Comparison of ENCODE assay signal across 18 cellular contexts in the genomic region with DNA sequence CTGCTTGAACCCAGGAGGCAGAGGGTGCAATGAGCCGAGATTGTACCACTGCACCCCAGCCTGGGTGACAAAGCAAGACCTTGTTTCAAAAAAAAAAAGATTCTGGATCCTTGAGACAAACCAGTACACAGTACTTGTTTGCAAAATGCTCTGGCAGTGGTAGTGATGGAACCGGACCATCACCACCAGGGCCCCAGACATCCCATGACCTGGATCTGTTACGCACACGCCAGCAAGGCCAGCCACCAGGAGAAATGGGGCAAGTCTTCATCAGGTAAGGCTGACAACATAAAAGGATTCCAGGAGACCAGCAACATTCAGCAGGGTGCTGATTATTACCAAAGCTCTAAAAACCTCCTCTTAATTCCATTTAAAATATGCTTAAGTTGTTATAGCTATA. TPM values are rescaled to one million over a fixed set of nuclear protein-coding genes. Genes with fewer than 3 reads are reported as not detected.
DNase-seq lines count a peak whose midpoint lies in the region; ATAC-seq, FAIRE-seq and TF ChIP-seq lines count a peak whose summit lies in the region.
"Had no signal": no experiment of that assay in that cellular context is flagged by ENCODE, and none has a peak within 500 bp of the region (broad histone marks: within the 10 kb centered on the region; RNA-seq: fewer than 3 reads in every experiment).

No MANE protein-coding gene starts in this region.

- WGBS in HepG2 (ENCODE audit: low lambda C conversion rate): 97% methylated on average over 4 of the region's 4 CpGs
- 89 to 94% (median 91%) methylated on average over 4 of the region's 4 CpGs for WGBS in stomach, 5 donors

- H3K79me2 ChIP-seq in PC-9 (ENCODE audit: low read depth): peaks cover 85% of the 10 kb centered on the region
- H3K79me2 ChIP-seq in HepG2 (ENCODE audit: insufficient read depth, low read length): peaks cover 87% of the 10 kb centered on the region

- H4K20me1 ChIP-seq in PC-9 (ENCODE audit: insufficient read depth): no peaks in the 10 kb centered on the region
- H4K20me1 ChIP-seq in HepG2 (ENCODE audit: insufficient read depth, low read length): peaks cover 6% of the 10 kb centered on the region; the same call in 1 of the 2 replicates

- H3K36me3 Mint-ChIP-seq in CD14-positive monocyte (peaks cover 11 to 19% of the 10 kb centered on the region in 2 donors), WTC11 (no peaks in the 10 kb centered on the region)
- no peaks in the 10 kb centered on the region for H3K36me3 Mint-ChIP-seq in CD8-positive, alpha-beta T cell
- H3K36me3 Mint-ChIP-seq: CD4-positive, alpha-beta memory T cell had no signal

- H3K27ac Mint-ChIP-seq in CD14-positive monocyte: peak overlapping the region in 6 of 7 donors; percentile 41 to 98 (median 93)
- H3K27ac Mint-ChIP-seq in WTC11: no peak overlapping the region
- no peak overlapping the region for H3K27ac Mint-ChIP-seq in CD8-positive, alpha-beta T cell
- H3K27ac Mint-ChIP-seq: B cell had no signal

- in situ Hi-C loops in HepG2 (cut with HindIII; ENCODE audit: extremely low pct_ligation_motif_present, low pct_unique_long_range_greater_than_20kb): no loop called here

- TF ChIP-seq RAD21 in HepG2 (CRISPR knock-in tag; IDR thresholded peaks at IDR 0.05): no peak

- POLR2A ChIA-PET in PC-9 (lab: Charles Lee; ENCODE audit: unreplicated experiment) (no interaction called here), HepG2 (lab: Yijun Ruan, JAX) (interaction anchor here (0.6 to 3.3 kb wide), 3 partner anchors 35 to 53 kb away, joined by 3 to 29 read pairs (median 18); partner anchors contain the start of gene TBC1D8), WTC11 (lab: Charles Lee) (no interaction called here)
- POLR2A ChIA-PET in CD8-positive, alpha-beta T cell (lab: Charles Lee): no interaction called here

- H3K4me1 ChIP-seq in PC-9 (replicated peaks; ENCODE audit: insufficient read depth) (peaks cover 92% of the 10 kb centered on the region), HepG2 (ENCODE audit: insufficient read depth, low read length) (peaks cover 97% of the 10 kb centered on the region), stomach (peaks cover 86 to 100% (median 94%) of the 10 kb centered on the region in 4 donors)
- no peaks in the 10 kb centered on the region for H3K4me1 ChIP-seq in CD8-positive, alpha-beta T cell (ENCODE audit: insufficient read depth, low read length)

- H2AFZ ChIP-seq in PC-9 (no peak overlapping the region), HepG2 (ENCODE audit: low read length) (no peak overlapping the region)

- H3K9me2 ChIP-seq in PC-9 (ENCODE audit: insufficient read depth): no peaks in the 10 kb centered on the region

- ATAC-seq in HepG2: no peak
- no peak for ATAC-seq in WTC11
- ATAC-seq in CD8-positive, alpha-beta T cell: no peak
- ATAC-seq: SK-N-SH treated with all-trans-retinoic acid at 6 μM for 48 hours had no signal

- H3K4me2 ChIP-seq in PC-9 (no peak overlapping the region), HepG2 (ENCODE audit: low read depth, low read length) (no peak overlapping the region)

- BruUV-seq in PC-9 (replicated peaks; lab: Mats Ljungman, UMichigan) (no TSS peak), HepG2 (replicated peaks; lab: Mats Ljungman, UMichigan) (no TSS peak)

- H3K4me3 Mint-ChIP-seq in CD14-positive monocyte (no peak overlapping the region), WTC11 (no peak overlapping the region)
- no peak overlapping the region for H3K4me3 Mint-ChIP-seq in CD8-positive, alpha-beta T cell
- H3K4me3 Mint-ChIP-seq: B cell; CD4-positive, alpha-beta memory T cell had no signal

- peak overlapping the region; percentile 83 for H3K9ac ChIP-seq in HepG2 (ENCODE audit: insufficient read depth, low read depth, low read length)

- H3K4me1 Mint-ChIP-seq in CD14-positive monocyte (peaks cover 92% of the 10 kb centered on the region), WTC11 (peaks cover 66% of the 10 kb centered on the region)
- H3K4me1 Mint-ChIP-seq in CD8-positive, alpha-beta T cell (ENCODE audit: low read depth): no peaks in the 10 kb centered on the region

- FAIRE-seq in HepG2 (lab: Jason Lieb, UNC): no peak

- TF ChIP-seq CTCF in CD14-positive monocyte (IDR thresholded peaks at IDR 0.05) (no peak), PC-9 (conservative IDR thresholded peaks at IDR 0.05) (no peak), HepG2 (CRISPR knock-in tag; IDR thresholded peaks at IDR 0.05) (no peak), stomach (IDR thresholded peaks at IDR 0.05) (no peak), WTC11 (IDR thresholded peaks at IDR 0.05) (no peak), GM10266 (IDR thresholded peaks at IDR 0.05; ENCODE audit: control insufficient read depth, insufficient read depth, low read depth, missing control alignments) (no peak)
- TF ChIP-seq CTCF in CD8-positive, alpha-beta T cell (IDR thresholded peaks at IDR 0.05): no peak

- H3F3A ChIP-seq in PC-9 (ENCODE audit: insufficient read depth, low read depth): peaks cover 67% of the 10 kb centered on the region

- TF ChIP-seq EP300 in HepG2 (IDR thresholded peaks at IDR 0.05; ENCODE audit: low read depth in 2 of 2, low read length in 2 of 2) (no peak), HepG2 (CRISPR knock-in tag; IDR thresholded peaks at IDR 0.05; ENCODE audit: borderline replicate concordance) (no peak), stomach (IDR thresholded peaks at IDR 0.05) (no peak)

- H3K27me3 ChIP-seq in PC-9 (ENCODE audit: insufficient read depth, low read depth) (no peaks in the 10 kb centered on the region), HepG2 (ENCODE audit: control insufficient read depth in 1 of 2, insufficient read depth in 2 of 2, low read length in 2 of 2) (no peaks in the 10 kb centered on the region), stomach (no peaks in the 10 kb centered on the region)
- no peaks in the 10 kb centered on the region for H3K27me3 ChIP-seq in CD8-positive, alpha-beta T cell (ENCODE audit: insufficient read depth, low read length)

- H3K27me3 Mint-ChIP-seq in CD14-positive monocyte (ENCODE audit: low read depth in 3 of 3) (no peaks in the 10 kb centered on the region), WTC11 (ENCODE audit: low read depth) (no peaks in the 10 kb centered on the region)
- no peaks in the 10 kb centered on the region for H3K27me3 Mint-ChIP-seq in CD8-positive, alpha-beta T cell (ENCODE audit: low read depth)

- TF ChIP-seq POLR2A in HepG2 (IDR thresholded peaks at IDR 0.05; ENCODE audit: insufficient read depth in 1 of 2, low read depth in 2 of 2, low read length in 2 of 2): no peak
- no peak for TF ChIP-seq POLR2A in stomach (IDR thresholded peaks at IDR 0.05)

- H3K36me3 ChIP-seq in PC-9 (ENCODE audit: low read depth) (peaks cover 7% of the 10 kb centered on the region; the same call in 1 of the 2 replicates), HepG2 (replicated peaks in 1 of 2; ENCODE audit: control insufficient read depth in 1 of 2, insufficient read depth in 2 of 2, low read length in 2 of 2) (peaks cover 0 to 7% of the 10 kb centered on the region in 2 experiments; a peak in 2 of 5 replicates), stomach (no peaks in the 10 kb centered on the region)
- H3K36me3 ChIP-seq in CD8-positive, alpha-beta T cell (ENCODE audit: insufficient read depth, low read length): no peaks in the 10 kb centered on the region
- H3K36me3 ChIP-seq: HAP-1 had no signal

- intact Hi-C loops in CD14-positive monocyte (cut with micrococcal nuclease) (loop anchor here in 1 of 2 donors (5.0 to 10.0 kb wide), 2 partner anchors 37 to 79 kb away; partner anchors contain the start of gene TBC1D8), PC-9 (cut with micrococcal nuclease; ENCODE audit: unreplicated experiment) (no loop called here), HepG2 (cut with micrococcal nuclease; ENCODE audit: unreplicated experiment) (no loop called here), stomach (cut with DNase I; ENCODE audit: low total_unique reads) (no loop called here)
- intact Hi-C loops in CD8-positive, alpha-beta T cell (cut with DNase I, micrococcal nuclease): no loop called here

- CTCF ChIA-PET in PC-9 (lab: Charles Lee) (no interaction called here), HepG2 (lab: Yijun Ruan, JAX; ENCODE audit: low intra/inter-chr PET ratio, low total read pairs) (no interaction called here), WTC11 (lab: Charles Lee) (interaction anchor here (1.9 kb wide), 1 partner anchor 73 kb away, joined by 5 read pairs; no protein-coding TSS in a partner anchor)
- CTCF ChIA-PET in CD8-positive, alpha-beta T cell (lab: Charles Lee): no interaction called here

- H3K4me3 ChIP-seq in PC-9 (no peak overlapping the region), HepG2 (replicated peaks in 1 of 3; ENCODE audit: insufficient read depth in 1 of 3, low read depth in 2 of 3, low read length in 3 of 3) (no peak overlapping the region), stomach (no peak overlapping the region)
- H3K4me3 ChIP-seq in CD8-positive, alpha-beta T cell (ENCODE audit: low read depth, low read length): no peak overlapping the region
- H3K4me3 ChIP-seq: HAP-1 had no signal

- H3K27ac ChIP-seq in PC-9 (peak overlapping the region; percentile 88), HepG2 (ENCODE audit: extremely low read length, insufficient read depth, low read length) (peak overlapping the region; percentile 100), stomach (peak overlapping the region; percentile 63 to 93 (median 84))
- no peak overlapping the region for H3K27ac ChIP-seq in CD8-positive, alpha-beta T cell (ENCODE audit: low read depth, low read length)

- H3K9me3 ChIP-seq in PC-9 (ENCODE audit: insufficient read depth, low read depth): no peaks in the 10 kb centered on the region
- no peaks in the 10 kb centered on the region for H3K9me3 ChIP-seq in HepG2 (ENCODE audit: low read length)
- H3K9me3 ChIP-seq in stomach: no peaks in the 10 kb centered on the region
- no peaks in the 10 kb centered on the region for H3K9me3 ChIP-seq in CD8-positive, alpha-beta T cell (ENCODE audit: low read length)
- H3K9me3 ChIP-seq: HAP-1 had no signal

- no peaks in the 10 kb centered on the region for H3K9me3 Mint-ChIP-seq in CD14-positive monocyte
- H3K9me3 Mint-ChIP-seq in WTC11: no peaks in the 10 kb centered on the region
- no peaks in the 10 kb centered on the region for H3K9me3 Mint-ChIP-seq in CD8-positive, alpha-beta T cell

- no peak for DNase-seq in CD14-positive monocyte (ENCODE audit: low spot score)
- no peak for DNase-seq in PC-9
- no peak for DNase-seq in HepG2 (ENCODE audit: low spot score)
- DNase-seq in stomach: no peak
- no peak for DNase-seq in WTC11 (ENCODE audit: low spot score)
- DNase-seq in GM10266 (ENCODE audit: extremely low spot score): no peak
- no peak for DNase-seq in CD8-positive, alpha-beta T cell
- DNase-seq: CD4-positive, alpha-beta memory T cell; DMS79; NCI-H1105 treated with DMSO at 0.1 percent for 48 hours; NCI-H187; NCI-H226; NCI-H526; NK-92 treated with Interleukin-12 subunit alpha and Interleukin-12 subunit beta, amount 100 ng/mL, for 24 hours; SHP77 treated with DMSO at 0.1 percent for 48 hours had no signal

RNA-seq across cellular contexts. Expression of gene TBC1D8, which starts 35.5 kb away (rescaled TPM):
- polyA plus RNA-seq in CD14-positive monocyte (10 to 100 TPM; 16.1 to 22.4 TPM), HepG2 (2011; rRNA removed) (95.4 and 109 TPM in 2 replicates), stomach (10 to 100 TPM in 2 of 3 donors, 1 to 10 TPM in 1; 9.9 to 22.0 (median 13.0) TPM)
- total RNA-seq in PC-9 (2021) (25.2 and 25.3 TPM in 2 replicates), HepG2 (2016; rRNA removed; fragmentation: Illumina TruSeq; extraction: Trizol) (24.6 and 45.1 TPM in 2 replicates), stomach (100 to 1,000 TPM in 3 of 5 donors, 10 to 100 TPM in 2; 74.2 to 179 (median 120) TPM), WTC11 (2021) (30.3 to 51.7 TPM (median 32.0 TPM) in 3 replicates)
- total RNA-seq in HepG2 (2016; cell fraction: cytosol; rRNA removed; fragmentation: Illumina TruSeq; extraction: Trizol; ENCODE audit: low read depth): 19.7 and 20.1 TPM in 2 replicates
- total RNA-seq in HepG2 (2016; cell fraction: insoluble cytoplasmic fraction; rRNA removed; fragmentation: Illumina TruSeq; extraction: Trizol): 24.0 and 41.1 TPM in 2 replicates
- total RNA-seq in HepG2 (2016; cell fraction: membrane; rRNA removed; fragmentation: Illumina TruSeq; extraction: Trizol): 25.6 and 27.6 TPM in 2 replicates
- 65.7 and 82.2 TPM in 2 replicates for total RNA-seq in HepG2 (2016; cell fraction: nucleus; rRNA removed; fragmentation: Illumina TruSeq; extraction: Trizol)
- 29.9 and 31.1 TPM in 2 replicates for polyA plus RNA-seq in HepG2 (2011; cell fraction: cytosol; rRNA removed)
- polyA plus RNA-seq in HepG2 (2011; cell fraction: nucleus; rRNA removed): 436 and 543 TPM in 2 replicates
- 48.7 and 51.7 TPM in 2 replicates for polyA plus RNA-seq in HepG2 (2012)
- 3.0 and 3.1 TPM in 2 replicates for polyA plus RNA-seq in HepG2 (2016; cell fraction: cytosol; fragmentation: Illumina TruSeq; extraction: Trizol; ENCODE audit: low read depth)
- polyA plus RNA-seq in HepG2 (2016; cell fraction: insoluble cytoplasmic fraction; fragmentation: Illumina TruSeq; extraction: Trizol; ENCODE audit: low read depth): 19.9 and 22.5 TPM in 2 replicates
- 8.5 and 9.7 TPM in 2 replicates for polyA plus RNA-seq in HepG2 (2016; cell fraction: membrane; fragmentation: Illumina TruSeq; extraction: Trizol; ENCODE audit: low read depth)
- polyA plus RNA-seq in HepG2 (2016; cell fraction: nucleus; fragmentation: Illumina TruSeq; extraction: Trizol; ENCODE audit: insufficient read depth, low read depth): 164 and 165 TPM in 2 replicates
- polyA minus RNA-seq in HepG2 (2011; rRNA and poly(A)+ RNA removed; ENCODE audit: low replicate concordance): 49.0 and 185 TPM in 2 replicates
- polyA minus RNA-seq in HepG2 (2011; cell fraction: cytosol; rRNA and poly(A)+ RNA removed): 17.5 and 18.1 TPM in 2 replicates
- 201 and 233 TPM in 2 replicates for polyA minus RNA-seq in HepG2 (2011; cell fraction: nucleus; rRNA and poly(A)+ RNA removed)
- 1 to 10 TPM in 1 of 2 experiments, under 1 TPM in 1; 0.47 to 1.1 TPM for total RNA-seq in CD8-positive, alpha-beta T cell

Comparison
In these comparisons a context has a peak if more than half of its experiments do, and no peak if none do; other contexts are left out.
1. H3K27ac Mint-ChIP-seq: peak in CD14-positive monocyte (6 of 7); none in WTC11 (single experiment) and CD8-positive, alpha-beta T cell (single experiment).
2. RNA of gene TBC1D8, which starts 35.5 kb away (total RNA-seq): 74.2 to 179 TPM in stomach, 30.3 to 51.7 TPM in WTC11, 19.7 to 82.2 TPM in HepG2 and 25.2 to 25.3 TPM in PC-9; 0.47 to 1.1 TPM in CD8-positive, alpha-beta T cell; every median in the first group is over 4 times any median in the second.